ENCODE assay signal across 20 cellular contexts in genomic region chr20:21106171-21106694, GRCh38. TPM values are rescaled to one million over a fixed set of nuclear protein-coding genes. Genes with fewer than 3 reads are reported as not detected.
A peak's percentile ranks its signal among the peaks of the same experiment; 100 is the strongest.
DNase-seq lines count a peak whose midpoint lies in the region; ATAC-seq and TF ChIP-seq lines count a peak whose summit lies in the region.
"Had no signal": no experiment of that assay in that cellular context is flagged by ENCODE, and none has a peak within 500 bp of the region (broad histone marks: within the 10 kb centered on the region; RNA-seq: fewer than 3 reads in every experiment).

Gene LINC00237, minus strand, starts transcription at chr20:21106358.

- no peaks in the 10 kb centered on the region for H3K36me3 ChIP-seq in mucosa of descending colon (ENCODE audit: low read depth)
- H3K36me3 ChIP-seq: ovary had no signal

- H3K4me1 Mint-ChIP-seq in activated T-cell treated with anti-CD3 and anti-CD28 coated beads, Interleukin-2, amount 50 U/mL, for 24 hours (ENCODE audit: low read depth): peaks cover 33% of the 10 kb centered on the region
- H3K4me1 Mint-ChIP-seq in WTC11: peaks cover 43% of the 10 kb centered on the region
- H3K4me1 Mint-ChIP-seq in stimulated activated effector memory CD8-positive, alpha-beta T cell treated with anti-CD3 and anti-CD28 coated beads, Interleukin-12 subunit alpha, Interleukin-12 subunit beta, amount 100 ng/mL, for 72 hours: peaks cover 28% of the 10 kb centered on the region
- peaks cover 20 to 24% of the 10 kb centered on the region in 2 donors for H3K4me1 Mint-ChIP-seq in immature natural killer cell

- POLR2A ChIA-PET in WTC11 (lab: Charles Lee): no interaction called here

- H3K4me3 ChIP-seq in iPS-18c (ENCODE audit: insufficient read depth, low read depth, low read length) (peak within 1 kb of the TSS; percentile 55), mucosa of descending colon (no peak within 1 kb of the TSS)
- H3K4me3 ChIP-seq: GM12878, GM23248, ovary had no signal

- peaks cover 86% of the 10 kb centered on the region for H3K27me3 Mint-ChIP-seq in activated T-cell treated with anti-CD3 and anti-CD28 coated beads, Interleukin-2, amount 50 U/mL, for 24 hours
- H3K27me3 Mint-ChIP-seq in WTC11 (ENCODE audit: low read depth) (peaks cover 76% of the 10 kb centered on the region), immature natural killer cell (ENCODE audit: low read depth in 3 of 3) (peaks cover 33 to 44% (median 39%) of the 10 kb centered on the region in 3 donors)

- no peaks in the 10 kb centered on the region for H3K9me3 Mint-ChIP-seq in activated T-cell treated with anti-CD3 and anti-CD28 coated beads, Interleukin-2, amount 50 U/mL, for 24 hours
- no peaks in the 10 kb centered on the region for H3K9me3 Mint-ChIP-seq in WTC11
- H3K9me3 Mint-ChIP-seq in stimulated activated effector memory CD8-positive, alpha-beta T cell treated with anti-CD3 and anti-CD28 coated beads, Interleukin-12 subunit alpha, Interleukin-12 subunit beta, amount 100 ng/mL, for 72 hours: no peaks in the 10 kb centered on the region
- peaks cover 0 to 3% (median 0%) of the 10 kb centered on the region in 6 donors for H3K9me3 Mint-ChIP-seq in immature natural killer cell
- H3K9me3 Mint-ChIP-seq: activated naive CD4-positive, alpha-beta T cell treated with anti-CD3 and anti-CD28 coated beads, Interleukin-2, amount 50 U/mL, for 24 hours had no signal

- no peak for DNase-seq in activated T-cell treated with anti-CD3 and anti-CD28 coated beads, Interleukin-2, amount 50 U/mL, for 24 hours
- DNase-seq in activated T-cell treated with anti-CD3 and anti-CD28 coated beads, Interleukin-2, amount 50 U/mL, for 48 hours: no peak
- DNase-seq in WTC11 (ENCODE audit: low spot score) (no peak), mucosa of descending colon (no peak), immature natural killer cell (no peak)
- no peak for DNase-seq in stimulated activated effector memory CD8-positive, alpha-beta T cell treated with anti-CD3 and anti-CD28 coated beads, Interleukin-12 subunit alpha, Interleukin-12 subunit beta, amount 100 ng/mL, for 72 hours (ENCODE audit: low spot score in 2 of 2)
- DNase-seq: cortex of kidney, DMS79 treated with DMSO at 0.1 percent for 48 hours, foreskin keratinocyte, GM23248, left ventricle myocardium superior, NCI-H1048, NCI-H510A treated with DMSO at 0.1 percent for 48 hours, ovary had no signal

- H3K4me3 Mint-ChIP-seq in activated T-cell treated with anti-CD3 and anti-CD28 coated beads, Interleukin-2, amount 50 U/mL, for 24 hours: peak within 1 kb of the TSS; percentile 29
- peak within 1 kb of the TSS; percentile 82 for H3K4me3 Mint-ChIP-seq in WTC11
- peak within 1 kb of the TSS; percentile 42 for H3K4me3 Mint-ChIP-seq in stimulated activated effector memory CD8-positive, alpha-beta T cell treated with anti-CD3 and anti-CD28 coated beads, Interleukin-12 subunit alpha, Interleukin-12 subunit beta, amount 100 ng/mL, for 72 hours
- H3K4me3 Mint-ChIP-seq in immature natural killer cell: peak within 1 kb of the TSS in 1 of 5 donors; percentile 22
- H3K4me3 Mint-ChIP-seq: activated naive CD4-positive, alpha-beta T cell treated with anti-CD3 and anti-CD28 coated beads, Interleukin-2, amount 50 U/mL, for 24 hours had no signal

- CTCF ChIA-PET in WTC11 (lab: Charles Lee): interaction anchor here (1.0 to 2.5 kb wide), 4 partner anchors 8 to 399 kb away, joined by 4 to 7 read pairs (median 6); no protein-coding TSS in a partner anchor

- TF ChIP-seq CTCF in WTC11 (IDR thresholded peaks at IDR 0.05) (no peak), mucosa of descending colon (IDR thresholded peaks at IDR 0.05) (no peak)

- ATAC-seq in WTC11 (no peak), mucosa of descending colon (no peak), HG02970 (IDR thresholded peaks at IDR 0.05; ENCODE audit: low FRiP score, unreplicated experiment) (no peak)
- no peak for ATAC-seq in stimulated activated effector memory CD8-positive, alpha-beta T cell treated with anti-CD3 and anti-CD28 coated beads, Interleukin-12 subunit alpha, Interleukin-12 subunit beta, amount 100 ng/mL, for 72 hours
- ATAC-seq: GM12878, left ventricle myocardium superior had no signal

- intact Hi-C loops in mucosa of descending colon (cut with DNase I, micrococcal nuclease): no loop called here

- no peak within 1 kb of the TSS for H3K27ac Mint-ChIP-seq in activated T-cell treated with anti-CD3 and anti-CD28 coated beads, Interleukin-2, amount 50 U/mL, for 24 hours
- no peak within 1 kb of the TSS for H3K27ac Mint-ChIP-seq in WTC11
- no peak within 1 kb of the TSS for H3K27ac Mint-ChIP-seq in stimulated activated effector memory CD8-positive, alpha-beta T cell treated with anti-CD3 and anti-CD28 coated beads, Interleukin-12 subunit alpha, Interleukin-12 subunit beta, amount 100 ng/mL, for 72 hours
- no peak within 1 kb of the TSS for H3K27ac Mint-ChIP-seq in immature natural killer cell
- H3K27ac Mint-ChIP-seq: activated naive CD4-positive, alpha-beta T cell treated with anti-CD3 and anti-CD28 coated beads, Interleukin-2, amount 50 U/mL, for 24 hours had no signal

- H3K4me1 ChIP-seq in mucosa of descending colon (ENCODE audit: low read depth): peaks cover 19% of the 10 kb centered on the region
- H3K4me1 ChIP-seq: foreskin keratinocyte had no signal

- no peaks in the 10 kb centered on the region for H3K9me3 ChIP-seq in iPS-18c (ENCODE audit: control insufficient read depth, insufficient read depth, low read length)
- no peaks in the 10 kb centered on the region for H3K9me3 ChIP-seq in mucosa of descending colon
- H3K9me3 ChIP-seq: ovary had no signal

- H3K36me3 Mint-ChIP-seq in activated T-cell treated with anti-CD3 and anti-CD28 coated beads, Interleukin-2, amount 50 U/mL, for 24 hours (ENCODE audit: low read depth): no peaks in the 10 kb centered on the region
- H3K36me3 Mint-ChIP-seq in WTC11 (no peaks in the 10 kb centered on the region), immature natural killer cell (no peaks in the 10 kb centered on the region)
- H3K36me3 Mint-ChIP-seq in stimulated activated effector memory CD8-positive, alpha-beta T cell treated with anti-CD3 and anti-CD28 coated beads, Interleukin-12 subunit alpha, Interleukin-12 subunit beta, amount 100 ng/mL, for 72 hours: no peaks in the 10 kb centered on the region
- H3K36me3 Mint-ChIP-seq: activated naive CD4-positive, alpha-beta T cell treated with anti-CD3 and anti-CD28 coated beads, Interleukin-2, amount 50 U/mL, for 24 hours had no signal

TF ChIP-seq in WTC11, 78 proteins besides CTCF, POLR2A, EP300 and RAD21:
- TF ChIP-seq ZNF281 (CRISPR knock-in tag; IDR thresholded peaks at IDR 0.05) (0 out of 2 replicates have a peak, but pooled peaks have one; percentile 58), FOXP4 (CRISPR knock-in tag; IDR thresholded peaks at IDR 0.05) (peak; percentile 24; the same call in 1 of the 2 replicates), HMGA2 (CRISPR knock-in tag; IDR thresholded peaks at IDR 0.05) (no peak)
TF ChIP-seq in WTC11: peak in this region for 2.

RNA-seq across cellular contexts. Expression of gene LINC00237, which starts in this region (rescaled TPM):
- total RNA-seq in WTC11 (2021) (0.78 to 3.1 TPM (median 0.80 TPM) in 3 replicates), mucosa of descending colon (not detected)
- under 1 TPM in 1 of 3 donors, not detected in 2; 0.28 TPM for polyA plus RNA-seq in immature natural killer cell
- total RNA-seq: foreskin keratinocyte; GM12878; GM23248; HT-29; left ventricle myocardium superior; T-helper 1 cell treated with Interleukin-12 subunit alpha and Interleukin-12 subunit beta and Interleukin-4 antibody, amounts not matched to agents 30 ng/mL and 1 ng/mL, for 36 hours had no signal
- polyA plus RNA-seq: foreskin keratinocyte, GM12878, GM23248, ovary had no signal
